In genomic region chr7:44565097-44565794, GRCh38 we compare ENCODE assay signal across 8 cellular contexts. TPM values are rescaled to one million over a fixed set of nuclear protein-coding genes. Genes with fewer than 3 reads are reported as not detected.
DNase-seq lines count a peak whose midpoint lies in the region; ATAC-seq, FAIRE-seq and TF ChIP-seq lines count a peak whose summit lies in the region.

No MANE protein-coding gene starts in this region.

- peak; percentile 59 to 63 for DNase-seq in A549 (ENCODE audit: low read depth in 1 of 2, low spot score in 1 of 2)
- peak; percentile 23 for DNase-seq in HS-5 (ENCODE audit: low read depth)
- peak; percentile 61 for DNase-seq in RWPE1 (ENCODE audit: low spot score)
- peak; percentile 43 for DNase-seq in activated T-helper 9 cell treated with anti-CD3 and anti-CD28 coated beads, Interleukin-2, amount 50 U/mL, for 16 hours (ENCODE audit: low read depth)
- peak; percentile 33 for DNase-seq in fibroblast of the conjunctiva (ENCODE audit: low read depth)
- no peak for DNase-seq in type B pancreatic cell (ENCODE audit: extremely low spot score, unreplicated experiment)

- H3K9me3 ChIP-seq in A549 (no peaks in the 10 kb centered on the region), neutrophil (no peaks in the 10 kb centered on the region)

- TF ChIP-seq RAD21 in A549 (conservative IDR thresholded peaks at IDR 0.05 in 1 of 2, IDR thresholded peaks at IDR 0.05 in 1 of 2): peak; percentile 70 to 74

- no peak overlapping the region for H3K4me2 ChIP-seq in A549

- POLR2A ChIA-PET in A549 (lab: Yijun Ruan, JAX): interaction anchor here (0.8 to 2.7 kb wide), 5 partner anchors 9 to 324 kb away, joined by 3 to 37 read pairs (median 5); partner anchors contain the start of genes DDX56, NUDCD3, PURB and TMED4
- POLR2A ChIA-PET in RWPE1 (lab: Yijun Ruan, JAX; ENCODE audit: low non-redundant PET): interaction anchor here (0.5 to 0.9 kb wide), 3 partner anchors 8 to 540 kb away, joined by 3 read pairs; partner anchors contain the start of gene DDX56

- H3K4me1 Mint-ChIP-seq in type B pancreatic cell (ENCODE audit: unreplicated experiment): no peaks in the 10 kb centered on the region

- H3K4me1 ChIP-seq in A549 (peaks cover 25% of the 10 kb centered on the region), neutrophil (ENCODE audit: control insufficient read depth in 1 of 2, insufficient read depth in 1 of 2, low read depth in 1 of 2, low read length in 1 of 2) (peaks cover 0 to 18% of the 10 kb centered on the region in 2 experiments)

- FAIRE-seq in A549 (lab: Jason Lieb, UNC): no peak

- H3K27ac ChIP-seq in A549 (no peak overlapping the region), RWPE1 (peak overlapping the region; percentile 63), neutrophil (peak overlapping the region; percentile 73)

- H3K27ac Mint-ChIP-seq in type B pancreatic cell: peak overlapping the region; percentile 70

- peaks cover 17% of the 10 kb centered on the region for H3K36me3 Mint-ChIP-seq in type B pancreatic cell

- no peak overlapping the region for H3K4me3 Mint-ChIP-seq in type B pancreatic cell

- no peak for TF ChIP-seq EP300 in A549 (IDR thresholded peaks at IDR 0.05)

- TF ChIP-seq POLR2A in A549 (IDR thresholded peaks at IDR 0.05; ENCODE audit: low read length): no peak

- CTCF ChIA-PET in A549 (lab: Yijun Ruan, JAX): interaction anchor here (0.7 to 4.8 kb wide), 44 partner anchors 9 to 570 kb away, joined by 3 to 55 read pairs (median 4); partner anchors contain the start of genes DDX56, NPC1L1, NUDCD3 and TMED4
- CTCF ChIA-PET in RWPE1 (lab: Yijun Ruan, JAX): interaction anchor here (0.5 to 2.7 kb wide), 20 partner anchors 9 to 494 kb away, joined by 3 to 17 read pairs (median 4); partner anchors contain the start of genes DDX56 and NUDCD3

- H3K36me3 ChIP-seq in neutrophil: peaks cover 48% of the 10 kb centered on the region

- TF ChIP-seq CTCF in A549 (IDR thresholded peaks at IDR 0.05) (peak; percentile 81), RWPE1 (conservative IDR thresholded peaks at IDR 0.05; ENCODE audit: low read depth) (peak; percentile 99), neutrophil (IDR thresholded peaks at IDR 0.05) (peak; percentile 95), type B pancreatic cell (conservative IDR thresholded peaks at IDR 0.05) (peak; percentile 94)

- H3K9me3 Mint-ChIP-seq in type B pancreatic cell: no peaks in the 10 kb centered on the region

- no peaks in the 10 kb centered on the region for H3K27me3 Mint-ChIP-seq in type B pancreatic cell

- WGBS in A549 (ENCODE audit: missing lambda C conversion rate): 51% methylated on average over 10 of the region's 13 CpGs

- no peaks in the 10 kb centered on the region for H3K27me3 ChIP-seq in neutrophil

- no peak overlapping the region for H3K4me3 ChIP-seq in A549
- H3K4me3 ChIP-seq in neutrophil (ENCODE audit: low read depth in 1 of 2, low read length in 1 of 2): no peak overlapping the region

- ATAC-seq in A549 (peak; percentile 76 to 83), GM18498 (IDR thresholded peaks at IDR 0.05; ENCODE audit: unreplicated experiment) (peak; percentile 80)

TF ChIP-seq in A549, 52 proteins besides CTCF, POLR2A, EP300 and RAD21:
- TF ChIP-seq SMC3 (IDR thresholded peaks at IDR 0.05): peak; percentile 83
- TF ChIP-seq MAX (IDR thresholded peaks at IDR 0.05): 0 out of 2 replicates have a peak, but pooled peaks have one; percentile 40
- no peak for TF ChIP-seq ATOH8 (CRISPR knock-in tag; IDR thresholded peaks at IDR 0.05; ENCODE audit: low read depth)

RNA-seq across cellular contexts. Expression of gene DDX56, which starts 8.5 kb away (rescaled TPM):
- polyA plus RNA-seq in A549 (2011; rRNA removed) (96.1 and 108 TPM in 2 replicates), A549 (2017; fragmentation: RNase III; extraction: RNeasy Plus Mini Kit Qiagen cat#74134 plus additional on column Dnase treatment) (93.4 to 100 TPM (median 97.7 TPM) in 3 replicates)
- 96.9 and 120 TPM in 2 replicates for polyA plus RNA-seq in A549 (2012; cell fraction: cytosol; rRNA removed)
- polyA plus RNA-seq in A549 (2012; cell fraction: nucleus; rRNA removed): 263 and 283 TPM in 2 replicates
- polyA minus RNA-seq in A549 (2011; rRNA and poly(A)+ RNA removed): 150 and 154 TPM in 2 replicates
- total RNA-seq in type B pancreatic cell (ENCODE audit: low replicate concordance): 86.5 and 100 TPM in 2 replicates

RNA-seq across cellular contexts. Expression of gene TMED4, which starts 16.8 kb away (rescaled TPM):
- polyA plus RNA-seq in A549 (2011; rRNA removed) (68.3 and 79.2 TPM in 2 replicates), A549 (2017; fragmentation: RNase III; extraction: RNeasy Plus Mini Kit Qiagen cat#74134 plus additional on column Dnase treatment) (53.9 to 55.9 TPM (median 55.1 TPM) in 3 replicates)
- polyA plus RNA-seq in A549 (2012; cell fraction: cytosol; rRNA removed): 53.0 and 70.7 TPM in 2 replicates
- polyA plus RNA-seq in A549 (2012; cell fraction: nucleus; rRNA removed): 98.9 and 134 TPM in 2 replicates
- 58.8 and 75.2 TPM in 2 replicates for polyA minus RNA-seq in A549 (2011; rRNA and poly(A)+ RNA removed)
- 92.8 and 97.1 TPM in 2 replicates for total RNA-seq in type B pancreatic cell (ENCODE audit: low replicate concordance)

RNA-seq across cellular contexts. Expression of gene NPC1L1, which starts 24.1 kb away (rescaled TPM):
- polyA plus RNA-seq in A549 (2011; rRNA removed): 0.06 and 0.12 TPM in 2 replicates
- 0.01 and 0.06 TPM in 2 replicates for polyA plus RNA-seq in A549 (2012; cell fraction: cytosol; rRNA removed)
- polyA plus RNA-seq in A549 (2012; cell fraction: nucleus; rRNA removed): 0.17 and 0.18 TPM in 2 replicates
- polyA plus RNA-seq in A549 (2017; fragmentation: RNase III; extraction: RNeasy Plus Mini Kit Qiagen cat#74134 plus additional on column Dnase treatment): 0.01 to 0.04 TPM (median 0.03 TPM) in 3 replicates
- 0.12 TPM in 1 of 2 replicates, not detected in the other for polyA minus RNA-seq in A549 (2011; rRNA and poly(A)+ RNA removed)
- 8.8 and 11.0 TPM in 2 replicates for total RNA-seq in type B pancreatic cell (ENCODE audit: low replicate concordance)

RNA-seq across cellular contexts. Expression of gene OGDH, which starts 41.2 kb away (rescaled TPM):
- polyA plus RNA-seq in A549 (2011; rRNA removed): 32.5 and 37.2 TPM in 2 replicates
- polyA plus RNA-seq in A549 (2012; cell fraction: cytosol; rRNA removed): 37.2 and 43.6 TPM in 2 replicates
- 85.1 and 94.7 TPM in 2 replicates for polyA plus RNA-seq in A549 (2012; cell fraction: nucleus; rRNA removed)
- polyA plus RNA-seq in A549 (2017; fragmentation: RNase III; extraction: RNeasy Plus Mini Kit Qiagen cat#74134 plus additional on column Dnase treatment): 35.8 to 38.8 TPM (median 37.7 TPM) in 3 replicates
- polyA minus RNA-seq in A549 (2011; rRNA and poly(A)+ RNA removed): 74.2 and 83.3 TPM in 2 replicates
- total RNA-seq in type B pancreatic cell (ENCODE audit: low replicate concordance): 92.8 and 122 TPM in 2 replicates

Comparison
In these comparisons a context has a peak if more than half of its experiments do, and no peak if none do; other contexts are left out.
1. H3K27ac ChIP-seq: peak in RWPE1 (single experiment) and neutrophil (single experiment); none in A549 (0 of 2).
2. Peak in every context shown above with its lines, with median percentiles within 50 percentile points of each other: CTCF ChIP-seq.